16 cellular contexts compared by ENCODE assay signal in the genomic region with DNA sequence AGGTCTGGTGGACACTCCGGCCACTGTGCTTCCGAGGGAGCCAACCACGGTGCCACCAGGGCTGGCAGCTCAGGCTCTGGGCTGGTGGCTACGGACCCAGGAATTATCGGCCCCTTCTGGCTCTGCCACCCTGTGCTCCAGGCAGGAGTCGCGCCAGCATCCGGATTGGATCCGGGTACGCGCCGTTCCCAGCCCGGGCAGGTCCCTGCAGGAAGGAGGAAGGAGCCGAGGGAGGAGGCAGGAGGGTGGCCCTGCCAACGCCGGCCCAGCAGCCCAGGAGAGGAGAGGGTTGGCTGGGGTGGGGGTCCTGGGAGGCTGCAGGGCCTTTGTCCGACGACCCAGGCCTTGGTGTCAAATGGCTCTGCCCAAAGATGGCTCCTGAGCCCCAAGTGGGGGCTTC.
DNase-seq lines count a peak whose midpoint lies in the region; ATAC-seq, FAIRE-seq and TF ChIP-seq lines count a peak whose summit lies in the region.
"Had no signal": no experiment of that assay in that cellular context is flagged by ENCODE, and none has a peak within 500 bp of the region (broad histone marks: within the 10 kb centered on the region; RNA-seq: fewer than 3 reads in every experiment).

No MANE protein-coding gene starts in this region.

- H3K36me3 ChIP-seq in K562 (ENCODE audit: control insufficient read depth, insufficient read depth, low read length) = peaks cover 8% of the 10 kb centered on the region; the same call in 1 of the 3 replicates
- peaks cover 8 to 28% (median 21%) of the 10 kb centered on the region in 4 donors for H3K36me3 ChIP-seq in stomach
- H3K36me3 ChIP-seq in right lobe of liver = peaks cover 0 to 10% (median 0%) of the 10 kb centered on the region in 4 donors
- H3K36me3 ChIP-seq: ovary had no signal

- H3K4me1 ChIP-seq in K562 (replicated peaks in 1 of 2; ENCODE audit: control insufficient read depth in 2 of 2, insufficient read depth in 2 of 2, low read length in 2 of 2) (peaks cover 0 to 60% of the 10 kb centered on the region in 2 experiments; a peak in 1 of 5 replicates), stomach (peaks cover 45 to 89% (median 74%) of the 10 kb centered on the region in 4 donors), right lobe of liver (peaks cover 0 to 4% (median 0%) of the 10 kb centered on the region in 4 donors)

- no peak for ATAC-seq in K562
- no peak for ATAC-seq in HG03039 (IDR thresholded peaks at IDR 0.05; ENCODE audit: unreplicated experiment)
- ATAC-seq in right lobe of liver = no peak

- H3K27ac ChIP-seq in C4-2B (peak overlapping the region; percentile 96), K562 (ENCODE audit: extremely low read depth, low read depth, low read length) (no peak overlapping the region), layer of hippocampus (ENCODE audit: low read depth, low read length) (peak overlapping the region; percentile 38), stomach (peak overlapping the region; percentile 83 to 89 (median 85)), right lobe of liver (no peak overlapping the region)
- H3K27ac ChIP-seq: ovary had no signal

- no peak for TF ChIP-seq RAD21 in K562 (CRISPR knock-in tag; conservative IDR thresholded peaks at IDR 0.05 in 1 of 2, IDR thresholded peaks at IDR 0.05 in 1 of 2)

- TF ChIP-seq CTCF in C4-2B (conservative IDR thresholded peaks at IDR 0.05) = no peak
- no peak for TF ChIP-seq CTCF in K562 (IDR thresholded peaks at IDR 0.05 in 2 of 3, conservative IDR thresholded peaks at IDR 0.05 in 1 of 3; ENCODE audit: insufficient read depth in 2 of 3, low read depth in 1 of 3, low read length in 3 of 3)
- TF ChIP-seq CTCF in stomach (IDR thresholded peaks at IDR 0.05) = no peak
- TF ChIP-seq CTCF in right lobe of liver (IDR thresholded peaks at IDR 0.05) = no peak

- H3K27me3 ChIP-seq in K562 (ENCODE audit: control insufficient read depth in 2 of 2, insufficient read depth in 2 of 2, low read length in 2 of 2) = peaks cover 0 to 5% of the 10 kb centered on the region in 2 experiments; a peak in 1 of 5 replicates
- H3K27me3 ChIP-seq in layer of hippocampus (ENCODE audit: control insufficient read depth, insufficient read depth, low read length) = peaks cover 2% of the 10 kb centered on the region
- peaks cover 0 to 8% (median 4%) of the 10 kb centered on the region in 3 donors for H3K27me3 ChIP-seq in stomach
- H3K27me3 ChIP-seq in right lobe of liver = no peaks in the 10 kb centered on the region
- H3K27me3 ChIP-seq: ovary had no signal

- no peaks in the 10 kb centered on the region for H4K20me1 ChIP-seq in K562 (replicated peaks; ENCODE audit: control insufficient read depth, insufficient read depth, low read length)

- H3K4me3 ChIP-seq in K562 (no peak overlapping the region), stomach (no peak overlapping the region), right lobe of liver (no peak overlapping the region)
- H3K4me3 ChIP-seq: ovary had no signal

- TF ChIP-seq POLR2A in K562 (conservative IDR thresholded peaks at IDR 0.05) = no peak
- TF ChIP-seq POLR2A in stomach (IDR thresholded peaks at IDR 0.05) = no peak
- TF ChIP-seq POLR2A in right lobe of liver (IDR thresholded peaks at IDR 0.05) = no peak

- peaks cover 3% of the 10 kb centered on the region for H3K9me1 ChIP-seq in K562 (ENCODE audit: control insufficient read depth, insufficient read depth, low read length)

- POLR2A ChIA-PET in K562 (lab: Yijun Ruan, JAX) = interaction anchor here (0.6 to 2.2 kb wide), 2 partner anchors 8 to 23 kb away, joined by 4 to 6 read pairs; no protein-coding TSS in a partner anchor

- in situ Hi-C loops in K562 (cut with MboI) = no loop called here

- BruUV-seq in K562 (replicated peaks; lab: Mats Ljungman, UMichigan) = no TSS peak

- TF ChIP-seq EP300 in K562 (IDR thresholded peaks at IDR 0.05; ENCODE audit: low read length) (no peak), stomach (IDR thresholded peaks at IDR 0.05) (no peak)

- H3K4me2 ChIP-seq in K562 (ENCODE audit: insufficient read depth, low read length) = no peak overlapping the region

- CTCF ChIA-PET in K562 (lab: Yijun Ruan, JAX; ENCODE audit: low intra/inter-chr PET ratio) = no interaction called here

- H2AFZ ChIP-seq in K562 (ENCODE audit: low read depth, low read length) = no peak overlapping the region

- H3K79me2 ChIP-seq in K562 (ENCODE audit: control insufficient read depth, insufficient read depth, low read length) = no peaks in the 10 kb centered on the region

- H3K9me3 ChIP-seq in K562 (replicated peaks; ENCODE audit: control insufficient read depth, insufficient read depth, low read depth, low read length) (no peaks in the 10 kb centered on the region), stomach (no peaks in the 10 kb centered on the region), right lobe of liver (no peaks in the 10 kb centered on the region)
- H3K9me3 ChIP-seq: ovary had no signal

- intact Hi-C loops in K562 (cut with micrococcal nuclease) = no loop called here
- intact Hi-C loops in stomach (cut with DNase I; ENCODE audit: low total_unique reads) = no loop called here
- intact Hi-C loops in right lobe of liver (cut with DNase I) = no loop called here

- no peak for FAIRE-seq in K562 (lab: Jason Lieb, UNC)
- FAIRE-seq: GM18507, RCC 7860 had no signal

- DNase-seq in K562 (ENCODE audit: extremely low read depth in 1 of 4, low spot score in 3 of 4) (no peak), stomach (peak; percentile 95), right lobe of liver (no peak), hepatic stellate cell (ENCODE audit: low spot score) (no peak), NCI-H2227 treated with DMSO at 0.1 percent for 48 hours (lab: John Stamatoyannopoulos, UW) (no peak)
- DNase-seq: activated CD4-positive, CD25-positive, alpha-beta regulatory T cell treated with anti-CD3 and anti-CD28 coated beads, Interleukin-2, amount 50 U/mL, for 72 hours; activated CD8-positive, alpha-beta memory T cell treated with anti-CD3 and anti-CD28 coated beads, Interleukin-2, amount 50 U/mL, for 48 hours; activated naive CD4-positive, alpha-beta T cell treated with anti-CD3 and anti-CD28 coated beads, Interleukin-2, amount 10 ng/mL, durations not matched to agents 7 days and 5 days; effector CD8-positive, alpha-beta T cell; NCI-H774; ovary had no signal

- no peak overlapping the region for H3K9ac ChIP-seq in K562 (ENCODE audit: insufficient read depth in 1 of 2, low read depth in 2 of 2, low read length in 2 of 2)

- 62% methylated on average over 16 of the region's 18 CpGs for WGBS in K562 (ENCODE audit: insufficient coverage, low coverage, missing lambda C conversion rate)
- 30 to 75% (median 50%) methylated on average over 2 to 18 of the region's 18 CpGs for WGBS in stomach, 5 donors
- no CpG with 5 or more reads among the region's 18 CpGs for WGBS in right lobe of liver (ENCODE audit: insufficient coverage, low coverage, low lambda C conversion rate, missing lambda C conversion rate)

TF ChIP-seq in K562, 482 proteins besides CTCF, POLR2A, EP300 and RAD21 (continues in another document):
- no peak for TF ChIP-seq POLR2H (tag; IDR thresholded peaks at IDR 0.05; ENCODE audit: low read depth)
- no peak for TF ChIP-seq TSC22D4 (tag; IDR thresholded peaks at IDR 0.05)
- TF ChIP-seq RBM22 (IDR thresholded peaks at IDR 0.05; ENCODE audit: low read depth, low read length, poor library complexity, severe bottlenecking) = peak; percentile 13
- TF ChIP-seq, protein P1, sequence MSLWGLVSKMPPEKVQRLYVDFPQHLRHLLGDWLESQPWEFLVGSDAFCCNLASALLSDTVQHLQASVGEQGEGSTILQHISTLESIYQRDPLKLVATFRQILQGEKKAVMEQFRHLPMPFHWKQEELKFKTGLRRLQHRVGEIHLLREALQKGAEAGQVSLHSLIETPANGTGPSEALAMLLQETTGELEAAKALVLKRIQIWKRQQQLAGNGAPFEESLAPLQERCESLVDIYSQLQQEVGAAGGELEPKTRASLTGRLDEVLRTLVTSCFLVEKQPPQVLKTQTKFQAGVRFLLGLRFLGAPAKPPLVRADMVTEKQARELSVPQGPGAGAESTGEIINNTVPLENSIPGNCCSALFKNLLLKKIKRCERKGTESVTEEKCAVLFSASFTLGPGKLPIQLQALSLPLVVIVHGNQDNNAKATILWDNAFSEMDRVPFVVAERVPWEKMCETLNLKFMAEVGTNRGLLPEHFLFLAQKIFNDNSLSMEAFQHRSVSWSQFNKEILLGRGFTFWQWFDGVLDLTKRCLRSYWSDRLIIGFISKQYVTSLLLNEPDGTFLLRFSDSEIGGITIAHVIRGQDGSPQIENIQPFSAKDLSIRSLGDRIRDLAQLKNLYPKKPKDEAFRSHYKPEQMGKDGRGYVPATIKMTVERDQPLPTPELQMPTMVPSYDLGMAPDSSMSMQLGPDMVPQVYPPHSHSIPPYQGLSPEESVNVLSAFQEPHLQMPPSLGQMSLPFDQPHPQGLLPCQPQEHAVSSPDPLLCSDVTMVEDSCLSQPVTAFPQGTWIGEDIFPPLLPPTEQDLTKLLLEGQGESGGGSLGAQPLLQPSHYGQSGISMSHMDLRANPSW (CRISPR knock-in tag; IDR thresholded peaks at IDR 0.05) = no peak
- no peak for TF ChIP-seq PRMT5 (CRISPR knock-in tag; IDR thresholded peaks at IDR 0.05)
- no peak for TF ChIP-seq LEF1 (IDR thresholded peaks at IDR 0.05)
- TF ChIP-seq ZNF212 (CRISPR knock-in tag; IDR thresholded peaks at IDR 0.05) = no peak
- no peak for TF ChIP-seq ZNF197 (CRISPR knock-in tag; IDR thresholded peaks at IDR 0.05; ENCODE audit: low read depth)
- no peak for TF ChIP-seq HMGN3 (IDR thresholded peaks at IDR 0.05; ENCODE audit: borderline replicate concordance, extremely low read depth, insufficient read length, low read depth, low read length)

Comparison
In these comparisons a context has a peak if more than half of its experiments do, and no peak if none do; other contexts are left out.
1. H3K27ac ChIP-seq: peak in C4-2B (single experiment), layer of hippocampus (single experiment) and stomach (5 of 5); none in K562 (single experiment) and right lobe of liver (0 of 3).